Comparison of ENCODE assay signal across 18 cellular contexts in the genomic region with DNA sequence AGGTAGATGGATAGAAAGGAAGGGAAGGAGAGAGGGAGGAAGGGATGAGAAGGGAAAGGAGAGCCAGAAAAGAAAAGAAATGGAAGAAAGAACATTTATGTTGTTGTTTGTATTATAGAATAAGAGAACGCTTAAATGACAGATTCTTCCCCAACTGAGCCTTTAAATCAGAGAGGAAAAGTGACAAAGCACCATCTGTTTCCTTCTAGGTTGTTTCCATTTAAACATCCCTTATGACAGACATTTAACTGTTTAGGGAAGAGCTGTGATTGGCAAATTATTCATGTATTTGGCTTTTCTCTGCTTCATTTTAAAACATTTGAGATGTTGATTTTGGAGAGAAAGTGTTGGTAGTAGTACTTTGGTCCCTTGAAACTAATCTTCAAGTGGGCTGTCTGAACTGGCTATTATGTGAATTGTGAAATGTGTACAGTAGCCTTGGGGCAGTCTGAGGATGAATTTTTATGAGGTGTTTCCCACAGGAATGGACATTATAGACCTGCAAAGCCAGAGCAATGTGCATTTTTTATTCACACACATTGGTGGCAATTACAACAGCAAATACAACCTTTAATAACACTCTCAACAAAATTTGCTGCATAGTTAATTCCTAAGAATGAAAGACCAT.
DNase-seq lines count a peak whose midpoint lies in the region; ATAC-seq, FAIRE-seq and TF ChIP-seq lines count a peak whose summit lies in the region.
"Had no signal": no experiment of that assay in that cellular context is flagged by ENCODE, and none has a peak within 500 bp of the region (broad histone marks: within the 10 kb centered on the region; RNA-seq: fewer than 3 reads in every experiment).

No MANE protein-coding gene starts in this region.

- DNase-seq in EL (peak; percentile 56), LHCN-M2 (ENCODE audit: low read depth) (peak; percentile 5), WTC11 (ENCODE audit: low spot score) (no peak), activated gamma-delta T cell (lab: John Stamatoyannopoulos, UW) (no peak), Right ventricle myocardium superior (no peak)
- DNase-seq: activated CD4-positive, alpha-beta T cell treated with anti-CD3 and anti-CD28 coated beads for 4 hours; activated CD8-positive, alpha-beta memory T cell treated with anti-CD3 and anti-CD28 coated beads, Interleukin-2, amount 50 U/mL, for 48 hours; activated naive CD4-positive, alpha-beta T cell; AML-193; aorta; gastrocnemius medialis; NCI-H1105; OCI-M1; SK-N-SH; stimulated activated CD4-positive, alpha-beta T cell treated with anti-CD3 and anti-CD28 coated beads, Interleukin-4, amount 100 ng/mL, for 4 hours had no signal

- FAIRE-seq in islet of Langerhans (lab: Jason Lieb, UNC), result peak; percentile 68
- FAIRE-seq: H1 had no signal

- peaks cover 8% of the 10 kb centered on the region for H3K36me3 Mint-ChIP-seq in WTC11

- CTCF ChIA-PET in WTC11 (lab: Charles Lee), result no interaction called here

- H3K27ac Mint-ChIP-seq in WTC11, result 0 out of 2 replicates have a peak overlapping the region, but pooled peaks have one; percentile 56

- peaks cover 6% of the 10 kb centered on the region for H3K4me1 Mint-ChIP-seq in WTC11

- ATAC-seq in WTC11, result no peak
- no peak for ATAC-seq in GM21528 (IDR thresholded peaks at IDR 0.05; ENCODE audit: low FRiP score, unreplicated experiment)
- no peak for ATAC-seq in Right ventricle myocardium superior (ENCODE audit: poor library complexity)
- ATAC-seq: gastrocnemius medialis had no signal

- intact Hi-C loops in Right ventricle myocardium superior (cut with DNase I), result no loop called here

- TF ChIP-seq CTCF in WTC11 (IDR thresholded peaks at IDR 0.05), result no peak

- no peaks in the 10 kb centered on the region for H3K27me3 Mint-ChIP-seq in WTC11 (ENCODE audit: low read depth)

- POLR2A ChIA-PET in WTC11 (lab: Charles Lee), result no interaction called here

- H3K4me3 Mint-ChIP-seq in WTC11, result no peak overlapping the region

- peaks cover 8% of the 10 kb centered on the region for H3K9me3 Mint-ChIP-seq in WTC11

TF ChIP-seq in WTC11, 78 proteins besides CTCF, POLR2A, EP300 and RAD21:
- TF ChIP-seq CREB1 (CRISPR knock-in tag; IDR thresholded peaks at IDR 0.05), result no peak
- TF ChIP-seq, protein P1, sequence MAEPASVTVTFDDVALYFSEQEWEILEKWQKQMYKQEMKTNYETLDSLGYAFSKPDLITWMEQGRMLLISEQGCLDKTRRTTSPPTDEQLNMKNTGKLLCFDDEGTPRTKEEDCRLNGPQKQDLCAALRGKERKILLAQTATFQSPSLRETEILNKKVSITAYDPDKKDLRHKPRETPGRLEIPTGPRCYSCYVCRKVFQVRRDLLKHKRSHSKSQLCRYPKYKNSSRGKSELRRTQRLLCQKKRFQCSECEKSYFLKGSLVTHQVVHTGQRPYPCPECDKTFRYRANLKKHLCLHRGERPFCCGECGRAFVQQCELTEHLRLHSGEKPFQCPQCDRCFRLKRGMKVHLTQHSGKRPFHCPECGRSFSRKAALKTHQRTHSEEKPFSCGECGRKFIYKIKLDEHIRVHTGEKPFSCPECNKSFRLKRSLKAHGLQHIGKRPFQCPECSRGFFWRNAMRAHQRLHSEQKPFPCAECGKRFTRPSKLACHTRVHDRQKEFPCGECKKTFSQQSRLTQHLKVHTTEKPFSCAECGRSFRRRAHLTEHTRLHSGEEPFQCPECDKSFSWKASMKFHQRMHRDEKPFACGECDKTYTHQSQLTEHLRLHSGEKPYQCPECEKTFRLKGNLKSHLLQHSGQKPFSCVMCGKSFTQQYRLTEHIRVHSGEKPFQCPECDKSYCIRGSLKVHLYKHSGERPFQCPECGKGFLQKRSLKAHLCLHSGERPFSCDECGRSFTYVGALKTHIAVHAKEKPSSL (CRISPR knock-in tag; conservative IDR thresholded peaks at IDR 0.05), result no peak
- no peak for TF ChIP-seq EMX1 (CRISPR knock-in tag; IDR thresholded peaks at IDR 0.05)
- TF ChIP-seq, protein P2, sequence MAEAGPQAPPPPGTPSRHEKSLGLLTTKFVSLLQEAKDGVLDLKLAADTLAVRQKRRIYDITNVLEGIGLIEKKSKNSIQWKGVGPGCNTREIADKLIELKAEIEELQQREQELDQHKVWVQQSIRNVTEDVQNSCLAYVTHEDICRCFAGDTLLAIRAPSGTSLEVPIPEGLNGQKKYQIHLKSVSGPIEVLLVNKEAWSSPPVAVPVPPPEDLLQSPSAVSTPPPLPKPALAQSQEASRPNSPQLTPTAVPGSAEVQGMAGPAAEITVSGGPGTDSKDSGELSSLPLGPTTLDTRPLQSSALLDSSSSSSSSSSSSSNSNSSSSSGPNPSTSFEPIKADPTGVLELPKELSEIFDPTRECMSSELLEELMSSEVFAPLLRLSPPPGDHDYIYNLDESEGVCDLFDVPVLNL (CRISPR knock-in tag; IDR thresholded peaks at IDR 0.05; ENCODE audit: borderline replicate concordance, low read depth), result no peak
- TF ChIP-seq SOX15 (CRISPR knock-in tag; IDR thresholded peaks at IDR 0.05), result no peak
- TF ChIP-seq, protein P3, sequence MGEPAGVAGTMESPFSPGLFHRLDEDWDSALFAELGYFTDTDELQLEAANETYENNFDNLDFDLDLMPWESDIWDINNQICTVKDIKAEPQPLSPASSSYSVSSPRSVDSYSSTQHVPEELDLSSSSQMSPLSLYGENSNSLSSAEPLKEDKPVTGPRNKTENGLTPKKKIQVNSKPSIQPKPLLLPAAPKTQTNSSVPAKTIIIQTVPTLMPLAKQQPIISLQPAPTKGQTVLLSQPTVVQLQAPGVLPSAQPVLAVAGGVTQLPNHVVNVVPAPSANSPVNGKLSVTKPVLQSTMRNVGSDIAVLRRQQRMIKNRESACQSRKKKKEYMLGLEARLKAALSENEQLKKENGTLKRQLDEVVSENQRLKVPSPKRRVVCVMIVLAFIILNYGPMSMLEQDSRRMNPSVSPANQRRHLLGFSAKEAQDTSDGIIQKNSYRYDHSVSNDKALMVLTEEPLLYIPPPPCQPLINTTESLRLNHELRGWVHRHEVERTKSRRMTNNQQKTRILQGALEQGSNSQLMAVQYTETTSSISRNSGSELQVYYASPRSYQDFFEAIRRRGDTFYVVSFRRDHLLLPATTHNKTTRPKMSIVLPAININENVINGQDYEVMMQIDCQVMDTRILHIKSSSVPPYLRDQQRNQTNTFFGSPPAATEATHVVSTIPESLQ (CRISPR knock-in tag; IDR thresholded peaks at IDR 0.05), result no peak
- no peak for TF ChIP-seq CBFB (CRISPR knock-in tag; IDR thresholded peaks at IDR 0.05; ENCODE audit: low read depth)
- TF ChIP-seq MYBL2 (CRISPR knock-in tag; IDR thresholded peaks at IDR 0.05), result no peak
- TF ChIP-seq, protein P4, sequence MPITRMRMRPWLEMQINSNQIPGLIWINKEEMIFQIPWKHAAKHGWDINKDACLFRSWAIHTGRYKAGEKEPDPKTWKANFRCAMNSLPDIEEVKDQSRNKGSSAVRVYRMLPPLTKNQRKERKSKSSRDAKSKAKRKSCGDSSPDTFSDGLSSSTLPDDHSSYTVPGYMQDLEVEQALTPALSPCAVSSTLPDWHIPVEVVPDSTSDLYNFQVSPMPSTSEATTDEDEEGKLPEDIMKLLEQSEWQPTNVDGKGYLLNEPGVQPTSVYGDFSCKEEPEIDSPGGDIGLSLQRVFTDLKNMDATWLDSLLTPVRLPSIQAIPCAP (CRISPR knock-in tag; IDR thresholded peaks at IDR 0.05), result no peak
- no peak for TF ChIP-seq NR3C1 (CRISPR knock-in tag; conservative IDR thresholded peaks at IDR 0.05; ENCODE audit: low read depth)
- no peak for TF ChIP-seq JAZF1 (CRISPR knock-in tag; IDR thresholded peaks at IDR 0.05)
- TF ChIP-seq ZNF317 (CRISPR knock-in tag; IDR thresholded peaks at IDR 0.05; ENCODE audit: borderline replicate concordance, low read depth), result no peak
- TF ChIP-seq TP53 (CRISPR knock-in tag; IDR thresholded peaks at IDR 0.05), result no peak
- no peak for TF ChIP-seq ELF4 (CRISPR knock-in tag; IDR thresholded peaks at IDR 0.05; ENCODE audit: low read depth)
- no peak for TF ChIP-seq GTF2I (CRISPR knock-in tag; conservative IDR thresholded peaks at IDR 0.05)

Comparison
In these comparisons a context has a peak if more than half of its experiments do, and no peak if none do; other contexts are left out.
1. DNase-seq: peak in EL (single experiment) and LHCN-M2 (single experiment); none in WTC11 (single experiment), activated gamma-delta T cell (single experiment) and Right ventricle myocardium superior (single experiment).